In genomic region chr16:53465606-53466290, GRCh38 we compare ENCODE assay signal across 12 cellular contexts. TPM values are rescaled to one million over a fixed set of nuclear protein-coding genes. Genes with fewer than 3 reads are reported as not detected.
DNase-seq lines count a peak whose midpoint lies in the region; ATAC-seq and TF ChIP-seq lines count a peak whose summit lies in the region.
"Had no signal": no experiment of that assay in that cellular context is flagged by ENCODE, and none has a peak within 500 bp of the region (broad histone marks: within the 10 kb centered on the region; RNA-seq: fewer than 3 reads in every experiment).

No MANE protein-coding gene starts in this region.

- CTCF ChIA-PET in HEK293 (lab: Yijun Ruan, JAX), result no interaction called here
- CTCF ChIA-PET in activated CD4-positive, alpha-beta memory T cell treated with anti-CD3 and anti-CD28 coated beads for 36 hours (lab: Charles Lee), result interaction anchor here (1.2 kb wide), 1 partner anchor 411 kb away, joined by 3 read pairs; no protein-coding TSS in a partner anchor

- H3K9me3 ChIP-seq in HEK293 (ENCODE audit: control insufficient read depth, insufficient read depth, low read depth, low read length), result no peaks in the 10 kb centered on the region

- H3K4me3 ChIP-seq in AG10803 (ENCODE audit: low read length), result no peak overlapping the region
- no peak overlapping the region for H3K4me3 ChIP-seq in HEK293 (ENCODE audit: low read depth, low read length)
- no peak overlapping the region for H3K4me3 ChIP-seq in foreskin fibroblast (ENCODE audit: low read depth in 1 of 2, low read length in 2 of 2)
- H3K4me3 ChIP-seq: GM23338 had no signal

- H3K27ac Mint-ChIP-seq in activated CD4-positive, alpha-beta memory T cell treated with anti-CD3 and anti-CD28 coated beads for 36 hours, result peak overlapping the region; percentile 58
- H3K27ac Mint-ChIP-seq: GM23338 had no signal

- H3K9me3 Mint-ChIP-seq in activated CD4-positive, alpha-beta memory T cell treated with anti-CD3 and anti-CD28 coated beads for 36 hours, result no peaks in the 10 kb centered on the region
- H3K9me3 Mint-ChIP-seq: GM23338 had no signal

- TF ChIP-seq CTCF in AG10803 (conservative IDR thresholded peaks at IDR 0.05; ENCODE audit: low read length), result no peak
- no peak for TF ChIP-seq CTCF in HEK293 (tag by site-specific recombination; IDR thresholded peaks at IDR 0.05)
- TF ChIP-seq CTCF in foreskin fibroblast (IDR thresholded peaks at IDR 0.05; ENCODE audit: low read depth, low read length), result no peak

- no peaks in the 10 kb centered on the region for H3K4me1 ChIP-seq in HEK293 (ENCODE audit: control insufficient read depth, insufficient read depth, low read length)
- H3K4me1 ChIP-seq: parathyroid adenoma had no signal

- no peaks in the 10 kb centered on the region for H3K27me3 Mint-ChIP-seq in activated CD4-positive, alpha-beta memory T cell treated with anti-CD3 and anti-CD28 coated beads for 36 hours

- H3K4me3 Mint-ChIP-seq in activated CD4-positive, alpha-beta memory T cell treated with anti-CD3 and anti-CD28 coated beads for 36 hours, result no peak overlapping the region
- H3K4me3 Mint-ChIP-seq: GM23338 had no signal

- ATAC-seq in GM21529 (IDR thresholded peaks at IDR 0.05; ENCODE audit: unreplicated experiment) (no peak), GM18519 (IDR thresholded peaks at IDR 0.05; ENCODE audit: low FRiP score, unreplicated experiment) (no peak)
- ATAC-seq: GM23338, Right ventricle myocardium inferior had no signal

- peaks cover 23% of the 10 kb centered on the region for H3K4me1 Mint-ChIP-seq in activated CD4-positive, alpha-beta memory T cell treated with anti-CD3 and anti-CD28 coated beads for 36 hours (ENCODE audit: low read depth)
- H3K4me1 Mint-ChIP-seq: GM23338 had no signal

- peak; percentile 56 for DNase-seq in AG10803 (ENCODE audit: low read depth)
- no peak for DNase-seq in activated CD4-positive, alpha-beta memory T cell treated with anti-CD3 and anti-CD28 coated beads for 36 hours
- peak; percentile 26 to 67 for DNase-seq in foreskin fibroblast
- no peak for DNase-seq in HuH-7.5 (ENCODE audit: low spot score)
- no peak for DNase-seq in activated T-cell treated with anti-CD3 and anti-CD28 coated beads, Interleukin-2, amount 50 U/mL, for 1 hour
- DNase-seq: activated gamma-delta T cell treated with Interleukin-2 at 50 U/mL for 16 hours had no signal

- intact Hi-C loops in activated CD4-positive, alpha-beta memory T cell treated with anti-CD3 and anti-CD28 coated beads for 36 hours (cut with micrococcal nuclease), result no loop called here

- POLR2A ChIA-PET in HEK293 (lab: Yijun Ruan, JAX), result no interaction called here
- POLR2A ChIA-PET in activated CD4-positive, alpha-beta memory T cell treated with anti-CD3 and anti-CD28 coated beads for 36 hours (lab: Charles Lee), result no interaction called here

- H3K36me3 Mint-ChIP-seq in activated CD4-positive, alpha-beta memory T cell treated with anti-CD3 and anti-CD28 coated beads for 36 hours, result peaks cover 49% of the 10 kb centered on the region

- H3K27ac ChIP-seq in HEK293 (ENCODE audit: extremely low read depth, low read depth, low read length), result no peak overlapping the region
- H3K27ac ChIP-seq: parathyroid adenoma had no signal

- peaks cover 35 to 60% of the 10 kb centered on the region in 2 experiments for H3K36me3 ChIP-seq in HEK293 (ENCODE audit: control insufficient read depth in 2 of 2, insufficient read depth in 1 of 2, low read length in 2 of 2)

TF ChIP-seq in HEK293, 187 proteins besides CTCF, POLR2A, EP300 and RAD21:
- TF ChIP-seq ZNF555 (tag by site-specific recombination; conservative IDR thresholded peaks at IDR 0.05), result no peak
- TF ChIP-seq EGR2 (tag by site-specific recombination; IDR thresholded peaks at IDR 0.05; ENCODE audit: low read depth), result 0 out of 2 replicates have a peak, but pooled peaks have one; percentile 25
- TF ChIP-seq ZSCAN30 (tag by site-specific recombination; IDR thresholded peaks at IDR 0.05), result no peak
- TF ChIP-seq ZNF354C (tag by site-specific recombination; IDR thresholded peaks at IDR 0.05; ENCODE audit: borderline replicate concordance, low read depth), result no peak
- TF ChIP-seq ZFHX2 (tag by site-specific recombination; conservative IDR thresholded peaks at IDR 0.05), result peak; percentile 22; the same call in 1 of the 2 replicates

RNA-seq across cellular contexts. Expression of gene RBL2, which starts 31.5 kb away (rescaled TPM):
- 10 to 100 TPM; 79.9 to 84.6 TPM for total RNA-seq in activated CD4-positive, alpha-beta memory T cell treated with anti-CD3 and anti-CD28 coated beads for 36 hours

RNA-seq across cellular contexts. Expression of gene AKTIP, which starts 37.3 kb away (rescaled TPM):
- 10 to 100 TPM; 25.6 to 27.1 TPM for total RNA-seq in activated CD4-positive, alpha-beta memory T cell treated with anti-CD3 and anti-CD28 coated beads for 36 hours

Comparison
In these comparisons a context has a peak if more than half of its experiments do, and no peak if none do; other contexts are left out.
1. DNase-seq: peak in AG10803 (single experiment) and foreskin fibroblast (2 of 2); none in activated CD4-positive, alpha-beta memory T cell treated with anti-CD3 and anti-CD28 coated beads for 36 hours (single experiment), HuH-7.5 (single experiment) and activated T-cell treated with anti-CD3 and anti-CD28 coated beads, Interleukin-2, amount 50 U/mL, for 1 hour (single experiment).